ENCODE assay signal across 8 cellular contexts in genomic region chr19:33905937-33906577, GRCh38.
DNase-seq lines count a peak whose midpoint lies in the region; ATAC-seq and TF ChIP-seq lines count a peak whose summit lies in the region.

No MANE protein-coding gene starts in this region.

- H3K27me3 Mint-ChIP-seq in activated T-cell treated with anti-CD3 and anti-CD28 coated beads, Interleukin-2, amount 50 U/mL, for 4 hours (ENCODE audit: low read depth): peaks cover 62% of the 10 kb centered on the region
- H3K27me3 Mint-ChIP-seq in progenitor cell of endocrine pancreas: peaks cover 25% of the 10 kb centered on the region

- H3K36me3 Mint-ChIP-seq in activated T-cell treated with anti-CD3 and anti-CD28 coated beads, Interleukin-2, amount 50 U/mL, for 4 hours (ENCODE audit: insufficient read depth): no peaks in the 10 kb centered on the region
- H3K36me3 Mint-ChIP-seq in progenitor cell of endocrine pancreas (ENCODE audit: insufficient read depth): no peaks in the 10 kb centered on the region

- peaks cover 6% of the 10 kb centered on the region for H3K4me1 Mint-ChIP-seq in activated T-cell treated with anti-CD3 and anti-CD28 coated beads, Interleukin-2, amount 50 U/mL, for 4 hours (ENCODE audit: low read depth)
- H3K4me1 Mint-ChIP-seq in progenitor cell of endocrine pancreas (ENCODE audit: low read depth): peaks cover 9% of the 10 kb centered on the region

- H3K27ac Mint-ChIP-seq in progenitor cell of endocrine pancreas: peak overlapping the region; percentile 96

- H3K4me3 Mint-ChIP-seq in activated T-cell treated with anti-CD3 and anti-CD28 coated beads, Interleukin-2, amount 50 U/mL, for 4 hours: no peak overlapping the region
- H3K4me3 Mint-ChIP-seq in progenitor cell of endocrine pancreas (ENCODE audit: low read depth): peak overlapping the region; percentile 80

- H3K9me3 Mint-ChIP-seq in activated T-cell treated with anti-CD3 and anti-CD28 coated beads, Interleukin-2, amount 50 U/mL, for 4 hours: no peaks in the 10 kb centered on the region
- H3K9me3 Mint-ChIP-seq in progenitor cell of endocrine pancreas (ENCODE audit: low read depth): peaks cover 4% of the 10 kb centered on the region

- intact Hi-C loops in cardiac septum (cut with DNase I): loop anchor here (1.0 to 2.0 kb wide), 3 partner anchors 86 to 111 kb away; no protein-coding TSS in a partner anchor

- ATAC-seq in activated T-cell treated with anti-CD3 and anti-CD28 coated beads, Interleukin-2, amount 50 U/mL, for 4 hours: peak; percentile 25 to 46
- ATAC-seq in GM21786 (IDR thresholded peaks at IDR 0.05; ENCODE audit: unreplicated experiment): no peak
- ATAC-seq in HG02623 (IDR thresholded peaks at IDR 0.05; ENCODE audit: unreplicated experiment): no peak

- peak; percentile 90 for DNase-seq in ELF-1 (ENCODE audit: low read depth, low spot score)
- peak; percentile 7 for DNase-seq in activated T-cell treated with anti-CD3 and anti-CD28 coated beads, Interleukin-2, amount 50 U/mL, for 4 hours
- peak; percentile 86 for DNase-seq in cardiac septum (ENCODE audit: low spot score)
- peak; percentile 64 for DNase-seq in progenitor cell of endocrine pancreas (ENCODE audit: low spot score, unreplicated experiment)
- no peak for DNase-seq in DMS153 treated with DMSO at 0.1 percent for 48 hours (lab: John Stamatoyannopoulos, UW; ENCODE audit: unreplicated experiment)
- no peak for DNase-seq in middle frontal gyrus (ENCODE audit: extremely low spot score, low spot score)

- no peak for TF ChIP-seq CTCF in progenitor cell of endocrine pancreas (IDR thresholded peaks at IDR 0.05; ENCODE audit: unreplicated experiment)

Comparison
In these comparisons a context has a peak if more than half of its experiments do, and no peak if none do; other contexts are left out.
1. DNase-seq: peak in ELF-1 (single experiment), activated T-cell treated with anti-CD3 and anti-CD28 coated beads, Interleukin-2, amount 50 U/mL, for 4 hours (single experiment), cardiac septum (single experiment) and progenitor cell of endocrine pancreas (single experiment); none in DMS153 treated with DMSO at 0.1 percent for 48 hours (single experiment) and middle frontal gyrus (single experiment).
2. ATAC-seq: peak in activated T-cell treated with anti-CD3 and anti-CD28 coated beads, Interleukin-2, amount 50 U/mL, for 4 hours (2 of 2); none in GM21786 (single experiment) and HG02623 (single experiment).